Comparison of ENCODE assay signal across 20 cellular contexts in the genomic region with DNA sequence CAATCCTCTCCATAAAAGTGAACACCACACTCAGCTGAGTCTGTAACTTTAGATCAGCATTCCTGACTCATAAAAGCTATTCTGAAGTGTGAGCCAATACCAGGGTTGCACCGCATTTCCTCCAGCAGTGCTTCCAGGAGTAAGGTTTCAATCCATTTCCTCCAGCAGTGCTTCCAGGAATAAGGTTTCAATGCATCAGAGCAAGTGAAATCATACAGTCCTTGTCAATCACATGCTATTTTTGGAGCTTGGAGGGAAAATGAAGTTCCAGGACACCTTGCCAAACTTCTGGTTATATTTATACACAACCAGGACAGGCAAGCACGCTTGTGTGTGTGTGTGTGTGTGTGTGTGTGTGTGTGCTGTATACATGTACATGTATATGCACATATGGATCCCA.
DNase-seq lines count a peak whose midpoint lies in the region; ATAC-seq and TF ChIP-seq lines count a peak whose summit lies in the region.
"Had no signal": no experiment of that assay in that cellular context is flagged by ENCODE, and none has a peak within 500 bp of the region (broad histone marks: within the 10 kb centered on the region; RNA-seq: fewer than 3 reads in every experiment).

No MANE protein-coding gene starts in this region.

- intact Hi-C loops in left ventricle myocardium inferior (cut with micrococcal nuclease) (no loop called here), adrenal gland (cut with DNase I) (no loop called here)

- POLR2A ChIA-PET in T-cell (lab: Charles Lee), result no interaction called here

- no peak for TF ChIP-seq POLR2A in adrenal gland (IDR thresholded peaks at IDR 0.05)

- H3K4me3 Mint-ChIP-seq in T-cell, result no peak overlapping the region
- H3K4me3 Mint-ChIP-seq: nephron had no signal

- H3K4me3 ChIP-seq in left ventricle myocardium inferior (no peak overlapping the region), adrenal gland (no peak overlapping the region)
- H3K4me3 ChIP-seq: Peyer's patch, transverse colon had no signal

- H3K36me3 ChIP-seq in left ventricle myocardium inferior (no peaks in the 10 kb centered on the region), adrenal gland (replicated peaks in 1 of 2) (no peaks in the 10 kb centered on the region)
- H3K36me3 ChIP-seq: Peyer's patch, transverse colon had no signal

- DNase-seq in LHCN-M2 (ENCODE audit: low read depth) (peak; percentile 88), dermis blood vessel endothelial cell (peak; percentile 5), left ventricle myocardium inferior (no peak), stromal cell of bone marrow (ENCODE audit: low read depth) (peak; percentile 91), anterior cingulate cortex (lab: John Stamatoyannopoulos, UW) (no peak), T-cell (no peak), adrenal gland (no peak)
- DNase-seq: activated CD4-positive, alpha-beta T cell treated with anti-CD3 and anti-CD28 coated beads, Interleukin-2, amount 50 U/mL, for 1 hour; activated naive CD4-positive, alpha-beta T cell treated with anti-CD3 and anti-CD28 coated beads, Interleukin-2, amount 50 U/mL, for 16 hours; C1 segment of cervical spinal cord; effector memory CD4-positive, alpha-beta T cell; H7; KG1; mesendoderm; NCI-H1105 treated with DMSO at 0.1 percent for 48 hours; Peyer's patch; stimulated activated naive CD4-positive, alpha-beta T cell treated with Interleukin-2 at 50 U/mL for 16 hours; transverse colon had no signal

- H3K27ac Mint-ChIP-seq in T-cell, result no peak overlapping the region
- H3K27ac Mint-ChIP-seq: nephron, progenitor cell of endocrine pancreas had no signal

- CTCF ChIA-PET in T-cell (lab: Charles Lee), result no interaction called here

- H3K36me3 Mint-ChIP-seq in T-cell, result no peaks in the 10 kb centered on the region

- H3K9me3 ChIP-seq in left ventricle myocardium inferior (replicated peaks) (no peaks in the 10 kb centered on the region), adrenal gland (replicated peaks in 1 of 3) (no peaks in the 10 kb centered on the region)
- H3K9me3 ChIP-seq: Peyer's patch, transverse colon had no signal

- WGBS in adrenal gland, 4 donors, result 31 to 70% (median 57%) methylated on average over 2 of the region's 2 CpGs

- no peaks in the 10 kb centered on the region for H3K4me1 Mint-ChIP-seq in T-cell

- no peak for ATAC-seq in T-cell (replicated peaks in 1 of 4)

- peaks cover 13% of the 10 kb centered on the region for H3K4me1 ChIP-seq in left ventricle myocardium inferior
- H3K4me1 ChIP-seq in adrenal gland (replicated peaks in 1 of 2), result no peaks in the 10 kb centered on the region
- H3K4me1 ChIP-seq: Peyer's patch, transverse colon had no signal

- H3K27ac ChIP-seq in left ventricle myocardium inferior (replicated peaks), result peak overlapping the region; percentile 44
- H3K27ac ChIP-seq in adrenal gland, result no peak overlapping the region
- H3K27ac ChIP-seq: Peyer's patch, transverse colon had no signal

- H3K27me3 ChIP-seq in left ventricle myocardium inferior (ENCODE audit: low read depth), result no peaks in the 10 kb centered on the region
- no peaks in the 10 kb centered on the region for H3K27me3 ChIP-seq in adrenal gland
- H3K27me3 ChIP-seq: Peyer's patch, transverse colon had no signal

- no peaks in the 10 kb centered on the region for H3K9me3 Mint-ChIP-seq in T-cell
- H3K9me3 Mint-ChIP-seq: nephron had no signal

- peaks cover 0 to 2% of the 10 kb centered on the region in 2 donors for H3K27me3 Mint-ChIP-seq in T-cell

- no peak for TF ChIP-seq CTCF in left ventricle myocardium inferior (IDR thresholded peaks at IDR 0.05; ENCODE audit: borderline replicate concordance)
- no peak for TF ChIP-seq CTCF in adrenal gland (IDR thresholded peaks at IDR 0.05)

Comparison
In these comparisons a context has a peak if more than half of its experiments do, and no peak if none do; other contexts are left out.
1. DNase-seq: peak in LHCN-M2 (single experiment), dermis blood vessel endothelial cell (single experiment) and stromal cell of bone marrow (single experiment); none in left ventricle myocardium inferior (single experiment), anterior cingulate cortex (0 of 58), T-cell (0 of 34) and adrenal gland (0 of 7).